ENCODE assay signal across 1 cellular context in the genomic region with DNA sequence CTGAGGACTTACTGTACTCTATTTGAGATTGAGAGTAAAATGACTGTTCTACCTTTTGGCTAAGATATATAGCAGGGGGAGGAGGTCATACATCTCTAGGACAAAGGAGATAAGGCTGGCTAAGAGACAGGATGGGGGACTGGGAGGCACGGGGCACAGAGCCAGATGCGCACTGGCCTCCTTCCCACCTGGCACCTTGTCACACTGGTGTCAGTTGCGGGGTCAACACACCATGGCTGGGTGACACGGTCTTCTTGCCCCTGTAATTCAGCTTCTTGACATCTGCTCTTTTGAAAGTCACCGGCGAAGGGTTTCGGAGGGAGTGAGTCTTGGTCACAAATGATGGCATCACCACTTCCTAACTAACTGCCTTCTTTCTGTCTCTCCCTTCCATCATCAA.
TF ChIP-seq lines count a peak whose summit lies in the region.

No MANE protein-coding gene starts in this region.

TF ChIP-seq in HepG2, 621 proteins besides CTCF, POLR2A, EP300 and RAD21 (continued from another document):
- TF ChIP-seq IRX3 (CRISPR knock-in tag; IDR thresholded peaks at IDR 0.05; ENCODE audit: borderline replicate concordance, low read depth) = no peak
